In the genomic region with DNA sequence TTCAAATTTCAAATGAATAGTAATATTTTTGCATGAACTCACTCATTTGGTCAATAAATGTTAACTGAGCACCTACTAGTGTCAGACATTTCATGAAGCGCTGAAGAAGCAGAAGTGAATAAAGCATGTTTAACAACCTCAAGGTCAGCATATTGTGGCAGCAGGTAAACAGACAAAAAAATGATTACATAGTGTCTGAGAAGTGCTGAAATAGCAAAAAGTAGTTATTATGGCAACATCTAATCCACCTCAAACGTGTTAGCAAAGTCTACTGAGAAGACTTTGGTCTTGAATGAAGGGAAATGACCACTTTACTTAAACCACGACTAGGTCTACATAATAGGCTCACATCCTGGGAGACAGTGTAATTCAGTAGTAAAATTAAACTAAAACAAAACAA, we compare ENCODE assay signal across 21 cellular contexts.
"Had no signal": no experiment of that assay in that cellular context is flagged by ENCODE, and none has a peak within 500 bp of the region (broad histone marks: within the 10 kb centered on the region; RNA-seq: fewer than 3 reads in every experiment).

No MANE protein-coding gene starts in this region.

- H3K36me3 ChIP-seq: esophagus muscularis mucosa, gastrocnemius medialis, heart right ventricle, left lung, lower lobe of right lung had no signal

- H3K9me3 ChIP-seq: esophagus muscularis mucosa, gastrocnemius medialis, lower lobe of right lung, mucosa of descending colon had no signal

- H3K27ac ChIP-seq: coronary artery, dorsolateral prefrontal cortex, esophagus muscularis mucosa, gastrocnemius medialis, heart right ventricle, left lung, lower lobe of right lung had no signal

- H3K4me1 ChIP-seq: esophagus muscularis mucosa, gastrocnemius medialis, heart right ventricle, left lung, lower lobe of right lung had no signal

- H3K4me3 ChIP-seq: coronary artery, dorsolateral prefrontal cortex, esophagus muscularis mucosa, gastrocnemius medialis, heart right ventricle, left lung, lower lobe of right lung, mucosa of descending colon had no signal

- ATAC-seq: gastrocnemius medialis, heart right ventricle, left cardiac atrium, left lung, left ventricle myocardium superior, lower lobe of right lung, mucosa of descending colon had no signal

- H3K27me3 ChIP-seq: dorsolateral prefrontal cortex, esophagus muscularis mucosa, gastrocnemius medialis, heart right ventricle, left lung had no signal

- FAIRE-seq: endothelial cell of umbilical vein, keratinocyte had no signal

- DNase-seq: dermis blood vessel endothelial cell; dorsolateral prefrontal cortex; effector CD4-positive, alpha-beta T cell; effector memory CD4-positive, alpha-beta T cell; foreskin melanocyte; gastrocnemius medialis; glutamatergic neuron; head of caudate nucleus; heart right ventricle; hippocampal formation; left cardiac atrium; left lung; left ventricle myocardium superior; lower lobe of right lung; mesenchymal stem cell; mucosa of descending colon; naive B cell had no signal
